Comparison of ENCODE assay signal across 11 cellular contexts in genomic region chr5:102958481-102959011, GRCh38.
DNase-seq lines count a peak whose midpoint lies in the region; ATAC-seq and TF ChIP-seq lines count a peak whose summit lies in the region.
"Had no signal": no experiment of that assay in that cellular context is flagged by ENCODE, and none has a peak within 500 bp of the region (broad histone marks: within the 10 kb centered on the region; RNA-seq: fewer than 3 reads in every experiment).

No MANE protein-coding gene starts in this region.

- H3K4me1 ChIP-seq in foreskin keratinocyte (peaks cover 18% of the 10 kb centered on the region), uterus (no peaks in the 10 kb centered on the region)
- H3K4me1 ChIP-seq: colonic mucosa had no signal

- H3K9me3 ChIP-seq in uterus, result no peaks in the 10 kb centered on the region
- H3K9me3 ChIP-seq: colonic mucosa had no signal

- ATAC-seq in GM21360 (IDR thresholded peaks at IDR 0.05; ENCODE audit: unreplicated experiment), result peak; percentile 15
- peak; percentile 73 for ATAC-seq in foreskin keratinocyte
- ATAC-seq in GM18861 (IDR thresholded peaks at IDR 0.05; ENCODE audit: unreplicated experiment), result no peak

- no peak overlapping the region for H3K4me3 ChIP-seq in uterus
- H3K4me3 ChIP-seq: colonic mucosa had no signal

- TF ChIP-seq CTCF in foreskin keratinocyte (conservative IDR thresholded peaks at IDR 0.05) (no peak), uterus (IDR thresholded peaks at IDR 0.05) (no peak)

- no peak for TF ChIP-seq POLR2A in uterus (IDR thresholded peaks at IDR 0.05)

- no peaks in the 10 kb centered on the region for H3K36me3 ChIP-seq in uterus
- H3K36me3 ChIP-seq: colonic mucosa had no signal

- H3K27me3 ChIP-seq in foreskin keratinocyte (no peaks in the 10 kb centered on the region), uterus (peaks cover 0 to 4% of the 10 kb centered on the region in 2 donors)
- H3K27me3 ChIP-seq: colonic mucosa had no signal

- DNase-seq in A172 (ENCODE audit: low spot score) (peak; percentile 11), RKO (ENCODE audit: low spot score) (peak; percentile 60), foreskin keratinocyte (peak in 1 of 2 donors; percentile 11), activated gamma-delta T cell (lab: John Stamatoyannopoulos, UW) (no peak), uterus (no peak), HuH-7.5 (ENCODE audit: low spot score) (no peak)
- DNase-seq: activated B cell treated with CpG ODN at 0.5 μM for 24 hours; colonic mucosa; stimulated activated CD8-positive, alpha-beta memory T cell treated with anti-CD3 and anti-CD28 coated beads, Interleukin-4, amount 100 ng/mL, for 48 hours had no signal

- peak overlapping the region; percentile 89 for H3K27ac ChIP-seq in foreskin keratinocyte
- peak overlapping the region in 1 of 2 donors; percentile 13 for H3K27ac ChIP-seq in uterus
- H3K27ac ChIP-seq: colonic mucosa had no signal

- intact Hi-C loops in uterus (cut with DNase I; ENCODE audit: low total_unique reads), result no loop called here

Comparison
In these comparisons a context has a peak if more than half of its experiments do, and no peak if none do; other contexts are left out.
1. DNase-seq: peak in A172 (single experiment) and RKO (single experiment); none in activated gamma-delta T cell (single experiment), uterus (0 of 2) and HuH-7.5 (single experiment).